Comparison of ENCODE assay signal across 10 cellular contexts in the genomic region with DNA sequence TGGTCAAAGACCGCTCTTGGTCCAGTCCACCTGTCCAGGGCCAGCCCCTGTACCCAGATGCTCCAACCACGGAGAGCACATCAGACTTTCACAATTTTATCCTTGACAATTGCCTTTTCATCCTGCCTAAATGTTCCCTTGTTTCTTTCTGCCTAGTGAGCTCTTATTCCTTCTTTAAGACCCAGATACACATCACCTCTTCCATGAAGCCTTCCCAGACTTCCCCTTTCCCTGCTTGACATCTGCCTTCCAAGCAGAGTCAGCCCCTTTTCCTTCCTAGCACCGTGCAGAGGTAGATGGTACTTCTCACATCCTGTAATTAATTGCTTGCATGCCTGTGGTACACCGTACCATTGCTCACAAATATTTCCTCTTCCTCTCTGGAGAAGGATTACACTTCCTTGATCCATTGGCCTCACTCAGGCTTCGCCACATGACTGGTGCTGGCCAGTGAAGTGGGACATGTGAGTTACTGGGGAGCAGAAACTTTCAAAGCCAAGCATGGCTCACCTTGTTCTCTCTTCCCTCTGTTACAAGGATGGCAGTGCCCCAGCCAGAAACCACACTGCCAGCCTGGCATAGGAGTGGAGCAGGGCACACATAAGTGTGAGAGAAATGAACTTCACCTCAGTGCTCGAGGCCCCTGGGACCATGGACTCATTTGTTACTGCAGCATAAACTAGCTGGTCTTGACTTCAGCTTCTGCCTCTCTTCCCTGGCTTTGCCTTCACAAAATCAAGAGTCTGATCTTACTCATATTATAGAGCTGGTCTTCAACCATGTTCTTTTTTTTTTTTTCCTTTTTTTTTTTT. TPM values are rescaled to one million over a fixed set of nuclear protein-coding genes. Genes with fewer than 3 reads are reported as not detected.
A peak's percentile ranks its signal among the peaks of the same experiment; 100 is the strongest.
DNase-seq lines count a peak whose midpoint lies in the region; ATAC-seq, FAIRE-seq and TF ChIP-seq lines count a peak whose summit lies in the region.
"Had no signal": no experiment of that assay in that cellular context is flagged by ENCODE, and none has a peak within 500 bp of the region (broad histone marks: within the 10 kb centered on the region; RNA-seq: fewer than 3 reads in every experiment).

No MANE protein-coding gene starts in this region.

- DNase-seq in CD8-positive, alpha-beta memory T cell: no peak
- DNase-seq in K562 (ENCODE audit: extremely low read depth in 1 of 4, low spot score in 3 of 4): no peak
- DNase-seq in naive thymus-derived CD4-positive, alpha-beta T cell: no peak
- DNase-seq in SKM-1 (lab: John Stamatoyannopoulos, UW; ENCODE audit: unreplicated experiment): no peak
- no peak for DNase-seq in colonic mucosa
- no peak for DNase-seq in OCI-M1 (lab: John Stamatoyannopoulos, UW)
- DNase-seq: esophagus squamous epithelium had no signal

- no peak for TF ChIP-seq CTCF in K562 (IDR thresholded peaks at IDR 0.05 in 2 of 3, conservative IDR thresholded peaks at IDR 0.05 in 1 of 3; ENCODE audit: insufficient read depth in 2 of 3, low read depth in 1 of 3, low read length in 3 of 3)
- TF ChIP-seq CTCF in colonic mucosa (IDR thresholded peaks at IDR 0.05): no peak

- no peaks in the 10 kb centered on the region for H3K79me2 ChIP-seq in K562 (ENCODE audit: control insufficient read depth, insufficient read depth, low read length)

- intact Hi-C loops in K562 (cut with micrococcal nuclease): no loop called here
- intact Hi-C loops in naive thymus-derived CD4-positive, alpha-beta T cell (cut with micrococcal nuclease): no loop called here
- intact Hi-C loops in colonic mucosa (cut with DNase I): no loop called here

- no peak overlapping the region for H3K27ac ChIP-seq in CD8-positive, alpha-beta memory T cell (ENCODE audit: low read depth, low read length)
- H3K27ac ChIP-seq in K562 (ENCODE audit: extremely low read depth, low read depth, low read length): no peak overlapping the region
- H3K27ac ChIP-seq in naive thymus-derived CD4-positive, alpha-beta T cell (ENCODE audit: low read depth, low read length): no peak overlapping the region
- H3K27ac ChIP-seq in colonic mucosa: no peak overlapping the region

- no peaks in the 10 kb centered on the region for H3K36me3 Mint-ChIP-seq in CD8-positive, alpha-beta memory T cell
- peaks cover 0 to 6% (median 0%) of the 10 kb centered on the region in 5 donors for H3K36me3 Mint-ChIP-seq in naive thymus-derived CD4-positive, alpha-beta T cell

- no peaks in the 10 kb centered on the region for H3K9me1 ChIP-seq in K562 (ENCODE audit: control insufficient read depth, insufficient read depth, low read length)

- TF ChIP-seq POLR2A in K562 (conservative IDR thresholded peaks at IDR 0.05): no peak

- TF ChIP-seq EP300 in Ishikawa (IDR thresholded peaks at IDR 0.05; ENCODE audit: borderline replicate concordance): no peak
- no peak for TF ChIP-seq EP300 in K562 (IDR thresholded peaks at IDR 0.05; ENCODE audit: low read length)

- H3K9ac ChIP-seq in K562 (ENCODE audit: insufficient read depth in 1 of 2, low read depth in 2 of 2, low read length in 2 of 2) (no peak overlapping the region), colonic mucosa (ENCODE audit: low read depth in 2 of 2, low read length in 2 of 2) (no peak overlapping the region)

- ATAC-seq in K562 (no peak), HG03457 (IDR thresholded peaks at IDR 0.05; ENCODE audit: unreplicated experiment) (no peak)
- no peak for ATAC-seq in naive thymus-derived CD4-positive, alpha-beta T cell

- POLR2A ChIA-PET in CD8-positive, alpha-beta memory T cell (lab: Charles Lee): interaction anchor here (0.6 kb wide), 1 partner anchor 61 kb away, joined by 3 read pairs; no protein-coding TSS in a partner anchor
- POLR2A ChIA-PET in K562 (lab: Yijun Ruan, JAX): interaction anchor here (0.7 to 1.2 kb wide), 2 partner anchors 12 to 27 kb away, joined by 3 to 7 read pairs; no protein-coding TSS in a partner anchor
- POLR2A ChIA-PET in naive thymus-derived CD4-positive, alpha-beta T cell (lab: Charles Lee): no interaction called here

- H3K4me1 Mint-ChIP-seq in CD8-positive, alpha-beta memory T cell: peaks cover 11 to 15% (median 15%) of the 10 kb centered on the region in 3 donors
- H3K4me1 Mint-ChIP-seq in naive thymus-derived CD4-positive, alpha-beta T cell: peaks cover 8 to 19% (median 15%) of the 10 kb centered on the region in 7 donors

- no peak overlapping the region for H3K4me3 ChIP-seq in CD8-positive, alpha-beta memory T cell (ENCODE audit: low read length)
- no peak overlapping the region for H3K4me3 ChIP-seq in K562
- no peak overlapping the region for H3K4me3 ChIP-seq in naive thymus-derived CD4-positive, alpha-beta T cell (ENCODE audit: low read length)
- H3K4me3 ChIP-seq in colonic mucosa: no peak overlapping the region

- TF ChIP-seq RAD21 in Ishikawa (IDR thresholded peaks at IDR 0.05; ENCODE audit: low read depth): no peak
- no peak for TF ChIP-seq RAD21 in K562 (CRISPR knock-in tag; conservative IDR thresholded peaks at IDR 0.05 in 1 of 2, IDR thresholded peaks at IDR 0.05 in 1 of 2)

- no peaks in the 10 kb centered on the region for H4K20me1 ChIP-seq in K562 (replicated peaks; ENCODE audit: control insufficient read depth, insufficient read depth, low read length)

- no peaks in the 10 kb centered on the region for H3K9me3 Mint-ChIP-seq in CD8-positive, alpha-beta memory T cell
- no peaks in the 10 kb centered on the region for H3K9me3 Mint-ChIP-seq in naive thymus-derived CD4-positive, alpha-beta T cell

- 6% methylated on average over 6 of the region's 6 CpGs for WGBS in K562 (ENCODE audit: insufficient coverage, low coverage, missing lambda C conversion rate)

- no peak overlapping the region for H3K27ac Mint-ChIP-seq in CD8-positive, alpha-beta memory T cell
- peak overlapping the region in 2 of 9 donors; percentile 19 to 28 for H3K27ac Mint-ChIP-seq in naive thymus-derived CD4-positive, alpha-beta T cell

- H3K4me1 ChIP-seq in CD8-positive, alpha-beta memory T cell (ENCODE audit: insufficient read depth, low read length): no peaks in the 10 kb centered on the region
- H3K4me1 ChIP-seq in K562 (replicated peaks in 1 of 2; ENCODE audit: control insufficient read depth in 2 of 2, insufficient read depth in 2 of 2, low read length in 2 of 2): peaks cover 0 to 6% of the 10 kb centered on the region in 2 experiments; a peak in 2 of 5 replicates
- no peaks in the 10 kb centered on the region for H3K4me1 ChIP-seq in naive thymus-derived CD4-positive, alpha-beta T cell (ENCODE audit: control insufficient read depth in 2 of 2, insufficient read depth in 2 of 2, low read length in 2 of 2)
- peaks cover 5% of the 10 kb centered on the region for H3K4me1 ChIP-seq in colonic mucosa

- in situ Hi-C loops in K562 (cut with MboI): no loop called here

- H3K4me3 Mint-ChIP-seq in CD8-positive, alpha-beta memory T cell: peak overlapping the region; percentile 13 to 73 (median 64)
- peak overlapping the region; percentile 9 to 79 (median 70) for H3K4me3 Mint-ChIP-seq in naive thymus-derived CD4-positive, alpha-beta T cell

- no peak overlapping the region for H2AFZ ChIP-seq in K562 (ENCODE audit: low read depth, low read length)

- BruUV-seq in K562 (replicated peaks; lab: Mats Ljungman, UMichigan): no TSS peak

- peaks cover 27% of the 10 kb centered on the region for H3K27me3 ChIP-seq in CD8-positive, alpha-beta memory T cell (ENCODE audit: insufficient read depth, low read length, poor library complexity, severe bottlenecking)
- H3K27me3 ChIP-seq in K562 (ENCODE audit: control insufficient read depth in 2 of 2, insufficient read depth in 2 of 2, low read length in 2 of 2) (peaks cover 31 to 59% of the 10 kb centered on the region in 2 experiments; a peak in 4 of 5 replicates), colonic mucosa (no peaks in the 10 kb centered on the region)
- peaks cover 4 to 11% of the 10 kb centered on the region in 2 donors for H3K27me3 ChIP-seq in naive thymus-derived CD4-positive, alpha-beta T cell (ENCODE audit: control insufficient read depth in 2 of 2, insufficient read depth in 2 of 2, low read length in 2 of 2)

- H3K9me3 ChIP-seq in CD8-positive, alpha-beta memory T cell (ENCODE audit: low read length): no peaks in the 10 kb centered on the region
- no peaks in the 10 kb centered on the region for H3K9me3 ChIP-seq in K562 (replicated peaks; ENCODE audit: control insufficient read depth, insufficient read depth, low read depth, low read length)
- no peaks in the 10 kb centered on the region for H3K9me3 ChIP-seq in naive thymus-derived CD4-positive, alpha-beta T cell (ENCODE audit: control insufficient read depth in 2 of 3, low read length in 3 of 3)
- H3K9me3 ChIP-seq in colonic mucosa: no peaks in the 10 kb centered on the region
- H3K9me3 ChIP-seq: esophagus squamous epithelium had no signal

- FAIRE-seq in K562 (lab: Jason Lieb, UNC): no peak

- H3K27me3 Mint-ChIP-seq in CD8-positive, alpha-beta memory T cell: peaks cover 26 to 50% of the 10 kb centered on the region in 2 donors
- peaks cover 49 to 57% (median 52%) of the 10 kb centered on the region in 5 donors for H3K27me3 Mint-ChIP-seq in naive thymus-derived CD4-positive, alpha-beta T cell

- H3K4me2 ChIP-seq in K562 (ENCODE audit: insufficient read depth, low read length): no peak overlapping the region

- CTCF ChIA-PET in CD8-positive, alpha-beta memory T cell (lab: Charles Lee): interaction anchor here (1.0 to 1.6 kb wide), 3 partner anchors 21 to 132 kb away, joined by 3 to 7 read pairs (median 3); no protein-coding TSS in a partner anchor
- CTCF ChIA-PET in K562 (lab: Yijun Ruan, JAX; ENCODE audit: low intra/inter-chr PET ratio): no interaction called here
- CTCF ChIA-PET in naive thymus-derived CD4-positive, alpha-beta T cell (lab: Charles Lee): interaction anchor here (0.5 kb wide), 1 partner anchor 52 kb away, joined by 3 read pairs; no protein-coding TSS in a partner anchor

- H3K36me3 ChIP-seq in CD8-positive, alpha-beta memory T cell (ENCODE audit: insufficient read depth, low read length): no peaks in the 10 kb centered on the region
- H3K36me3 ChIP-seq in K562 (ENCODE audit: control insufficient read depth, insufficient read depth, low read length): no peaks in the 10 kb centered on the region
- no peaks in the 10 kb centered on the region for H3K36me3 ChIP-seq in naive thymus-derived CD4-positive, alpha-beta T cell (ENCODE audit: control insufficient read depth in 2 of 3, insufficient read depth in 3 of 3, low read length in 3 of 3)
- H3K36me3 ChIP-seq in colonic mucosa: no peaks in the 10 kb centered on the region
- H3K36me3 ChIP-seq: esophagus squamous epithelium had no signal

RNA-seq across cellular contexts. Expression of a gene that starts 44.0 kb away (rescaled TPM):
- not detected for total RNA-seq in CD8-positive, alpha-beta memory T cell
- polyA plus RNA-seq in CD8-positive, alpha-beta memory T cell: not detected
- not detected in 2 replicates for total RNA-seq in K562 (2011; cell fraction: chromatin; rRNA removed; ENCODE audit: low replicate concordance)
- not detected in 2 replicates for total RNA-seq in K562 (2011; cell fraction: nucleolus; rRNA removed)
- total RNA-seq in K562 (2011; cell fraction: nucleoplasm; rRNA removed): not detected in 2 replicates
- total RNA-seq in K562 (2014; rRNA removed) (not detected in 2 replicates), K562 (2014; rRNA removed; fragmentation: Illumina TruSeq; extraction: Trizol) (not detected in 2 replicates), K562 (2015; rRNA removed; fragmentation: Illumina TruSeq; extraction: Trizol) (not detected in 2 replicates), K562 (2021) (not detected in 2 replicates), colonic mucosa (not detected)
- polyA plus RNA-seq in K562 (2011; rRNA removed) (not detected in 2 replicates), K562 (2014; fragmentation: Illumina TruSeq; extraction: Trizol) (not detected in 2 replicates), K562 (2014; fragmentation: Nextera tagmentation; extraction: Ambion mirVana) (not detected), K562 (2014; rRNA removed) (not detected in 2 replicates)
- not detected in 2 replicates for polyA plus RNA-seq in K562 (2011; cell fraction: cytosol; rRNA removed)
- not detected in 2 replicates for polyA plus RNA-seq in K562 (2011; cell fraction: nucleus; rRNA removed)
- polyA plus RNA-seq in K562 (2012): 0.06 TPM in 1 of 2 replicates, not detected in the other
- polyA minus RNA-seq in K562 (2011; rRNA and poly(A)+ RNA removed): not detected in 2 replicates
- not detected in 2 replicates for polyA minus RNA-seq in K562 (2011; cell fraction: cytosol; rRNA and poly(A)+ RNA removed)
- polyA minus RNA-seq in K562 (2011; cell fraction: nucleus; rRNA and poly(A)+ RNA removed): not detected in 2 replicates
- not detected for total RNA-seq in naive thymus-derived CD4-positive, alpha-beta T cell
- polyA plus RNA-seq in naive thymus-derived CD4-positive, alpha-beta T cell: not detected
- total RNA-seq: skeletal muscle tissue had no signal

RNA-seq across cellular contexts. Expression of a gene that starts 52.8 kb away (rescaled TPM):
- 1 to 10 TPM in 1 of 2 experiments, under 1 TPM in 1; 0.86 to 1.2 TPM for total RNA-seq in CD8-positive, alpha-beta memory T cell
- 5.4 TPM for polyA plus RNA-seq in CD8-positive, alpha-beta memory T cell
- total RNA-seq in K562 (2011; cell fraction: chromatin; rRNA removed; ENCODE audit: low replicate concordance): not detected in 2 replicates
- not detected in 2 replicates for total RNA-seq in K562 (2011; cell fraction: nucleolus; rRNA removed)
- total RNA-seq in K562 (2011; cell fraction: nucleoplasm; rRNA removed): not detected in 2 replicates
- total RNA-seq in K562 (2014; rRNA removed) (not detected in 2 replicates), K562 (2014; rRNA removed; fragmentation: Illumina TruSeq; extraction: Trizol) (not detected in 2 replicates), K562 (2015; rRNA removed; fragmentation: Illumina TruSeq; extraction: Trizol) (not detected in 2 replicates), K562 (2021) (not detected in 2 replicates), colonic mucosa (1 to 10 TPM in 1 of 2 donors, under 1 TPM in 1; 0.64 to 4.1 TPM)
- polyA plus RNA-seq in K562 (2011; rRNA removed) (not detected in 2 replicates), K562 (2014; fragmentation: Illumina TruSeq; extraction: Trizol) (not detected in 2 replicates), K562 (2014; fragmentation: Nextera tagmentation; extraction: Ambion mirVana) (not detected), K562 (2014; rRNA removed) (not detected in 2 replicates)
- polyA plus RNA-seq in K562 (2011; cell fraction: cytosol; rRNA removed): not detected in 2 replicates
- polyA plus RNA-seq in K562 (2011; cell fraction: nucleus; rRNA removed): not detected in 2 replicates
- not detected in 2 replicates for polyA plus RNA-seq in K562 (2012)
- not detected in 2 replicates for polyA minus RNA-seq in K562 (2011; rRNA and poly(A)+ RNA removed)
- polyA minus RNA-seq in K562 (2011; cell fraction: cytosol; rRNA and poly(A)+ RNA removed): not detected in 2 replicates
- polyA minus RNA-seq in K562 (2011; cell fraction: nucleus; rRNA and poly(A)+ RNA removed): not detected in 2 replicates
- total RNA-seq in naive thymus-derived CD4-positive, alpha-beta T cell: 1 to 10 TPM in 1 of 5 experiments, under 1 TPM in 4; 0.37 to 2.5 (median 0.54) TPM
- 1 to 10 TPM in 1 of 2 donors, under 1 TPM in 1; 0.40 to 1.5 TPM for polyA plus RNA-seq in naive thymus-derived CD4-positive, alpha-beta T cell
